8 cellular contexts compared by ENCODE assay signal in the genomic region with DNA sequence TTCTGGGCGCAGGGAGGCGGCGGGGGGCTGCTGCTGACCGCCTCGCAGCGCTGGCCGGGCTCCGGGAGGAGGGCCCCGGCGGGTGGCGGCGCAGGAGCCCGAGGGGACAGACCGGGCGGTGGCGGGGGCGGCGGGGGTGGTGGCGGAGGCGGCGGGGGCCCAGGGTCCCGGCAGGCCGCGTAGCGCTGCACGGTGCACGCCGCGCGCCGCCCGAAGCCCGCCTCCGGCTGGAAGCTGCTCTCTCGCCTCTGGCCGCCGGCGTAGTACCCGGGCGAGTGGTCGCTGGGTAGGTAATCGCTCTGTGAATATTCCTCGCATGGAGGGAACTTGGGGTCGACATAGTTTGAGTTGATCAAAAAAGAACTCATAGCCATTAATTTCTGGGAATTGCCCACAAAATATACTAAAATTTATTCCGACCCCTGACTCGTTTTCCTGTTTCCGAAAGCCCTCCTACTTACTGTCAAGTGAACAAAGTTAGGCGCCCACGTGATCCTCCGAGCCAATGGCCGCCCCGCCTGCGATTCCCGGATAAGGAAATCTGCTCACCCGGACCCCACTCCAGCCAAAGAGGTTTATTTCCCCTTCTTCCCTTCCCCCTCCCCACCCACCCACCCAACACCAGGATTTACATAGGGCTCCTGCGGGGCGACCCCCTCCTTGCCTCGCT. TPM values are rescaled to one million over a fixed set of nuclear protein-coding genes. Genes with fewer than 3 reads are reported as not detected.
A peak's percentile ranks its signal among the peaks of the same experiment; 100 is the strongest.
DNase-seq lines count a peak whose midpoint lies in the region; ATAC-seq lines count a peak whose summit lies in the region.

Gene HOXB4, minus strand, starts transcription at position 405 of the 670 bp plus-strand sequence. Its CDS starts 31 bp downstream, at position 374.

- WGBS in trophoblast cell (ENCODE audit: extremely low coverage, insufficient coverage, insufficient read length): no CpG with 5 or more reads among the region's 58 CpGs

- peaks cover 10% of the 10 kb centered on the region for H3K79me2 ChIP-seq in trophoblast cell (ENCODE audit: control insufficient read depth, insufficient read depth, low read length, poor library complexity)

- H3K36me3 ChIP-seq in NT2/D1 (ENCODE audit: insufficient read depth, insufficient read length, low read length): no peaks in the 10 kb centered on the region
- H3K36me3 ChIP-seq in trophoblast cell (ENCODE audit: control insufficient read depth in 1 of 2, insufficient read depth in 2 of 2, low read length in 2 of 2): peaks cover 5 to 6% of the 10 kb centered on the region in 2 experiments

- H4K8ac ChIP-seq in trophoblast cell (ENCODE audit: low read depth, low read length): peak within 1 kb of the TSS; percentile 88

- peak within 1 kb of the TSS; percentile 81 for H3K18ac ChIP-seq in trophoblast cell (ENCODE audit: low read length)

- H3K4me3 ChIP-seq in NT2/D1 (ENCODE audit: insufficient read length, low read depth) (peak within 1 kb of the TSS; percentile 12), trophoblast cell (ENCODE audit: low read depth, low read length) (peak within 1 kb of the TSS; percentile 72)

- peak within 1 kb of the TSS; percentile 70 for H2BK120ac ChIP-seq in trophoblast cell (ENCODE audit: insufficient read depth, low read length, poor library complexity)

- peak within 1 kb of the TSS; percentile 70 for H3K4ac ChIP-seq in trophoblast cell (ENCODE audit: low read depth, low read length)

- ATAC-seq in HG02571 (IDR thresholded peaks at IDR 0.05; ENCODE audit: unreplicated experiment): peak; percentile 62
- no peak for ATAC-seq in HG03520 (IDR thresholded peaks at IDR 0.05; ENCODE audit: unreplicated experiment)

- peak within 1 kb of the TSS; percentile 58 for H2BK5ac ChIP-seq in trophoblast cell (ENCODE audit: low read depth, low read length, poor library complexity)

- peaks cover 21% of the 10 kb centered on the region for H3K79me1 ChIP-seq in trophoblast cell (ENCODE audit: low read length)

- H3K9ac ChIP-seq in NT2/D1 (ENCODE audit: insufficient read length, low read depth) (peak within 1 kb of the TSS; percentile 57), trophoblast cell (ENCODE audit: low read length) (peak within 1 kb of the TSS; percentile 18)

- peak within 1 kb of the TSS; percentile 87 for H3K14ac ChIP-seq in trophoblast cell (ENCODE audit: low read length)

- H3K27me3 ChIP-seq in NT2/D1 (ENCODE audit: insufficient read depth, insufficient read length) (peaks cover 98% of the 10 kb centered on the region), trophoblast cell (ENCODE audit: insufficient read depth, low read length) (no peaks in the 10 kb centered on the region)

- DNase-seq in DMS153 (lab: John Stamatoyannopoulos, UW): peak; percentile 35
- DNase-seq in NT2/D1 (ENCODE audit: low read depth, low spot score): no peak
- DNase-seq in activated T-helper 1 cell treated with Interleukin-2 at 50 U/mL for 16 hours (ENCODE audit: low read depth): peak; percentile 34
- peak; percentile 87 for DNase-seq in germinal center (ENCODE audit: low spot score)
- peak; percentile 63 to 70 for DNase-seq in trophoblast cell
- DNase-seq in SK-N-DZ (ENCODE audit: low spot score): no peak

- H3K4me1 ChIP-seq in NT2/D1 (ENCODE audit: insufficient read depth, insufficient read length): peaks cover 5% of the 10 kb centered on the region
- H3K4me1 ChIP-seq in trophoblast cell (ENCODE audit: control insufficient read depth in 1 of 2, insufficient read depth in 2 of 2, low read length in 2 of 2): peaks cover 28 to 33% of the 10 kb centered on the region in 2 experiments

- H3K23ac ChIP-seq in trophoblast cell (ENCODE audit: low read length): no peak within 1 kb of the TSS

- peak within 1 kb of the TSS; percentile 1 for H3K27ac ChIP-seq in trophoblast cell (ENCODE audit: low read depth, low read length)

- peak within 1 kb of the TSS; percentile 79 for H2BK12ac ChIP-seq in trophoblast cell (ENCODE audit: low read length)

- H2AFZ ChIP-seq in trophoblast cell (ENCODE audit: insufficient read depth, low read length, poor library complexity): peak within 1 kb of the TSS; percentile 62

- H2AK5ac ChIP-seq in trophoblast cell (ENCODE audit: low read length): peak within 1 kb of the TSS; percentile 63

- peak within 1 kb of the TSS; percentile 78 for H4K12ac ChIP-seq in trophoblast cell (ENCODE audit: low read depth, low read length)

- peak within 1 kb of the TSS; percentile 97 for H4K91ac ChIP-seq in trophoblast cell (ENCODE audit: low read depth, low read length)

- peak within 1 kb of the TSS; percentile 90 for H3K4me2 ChIP-seq in trophoblast cell (ENCODE audit: low read length)

- H3K9me3 ChIP-seq in NT2/D1 (ENCODE audit: insufficient read depth, low read length) (no peaks in the 10 kb centered on the region), trophoblast cell (ENCODE audit: insufficient read depth, low read depth, low read length) (no peaks in the 10 kb centered on the region)

RNA-seq across cellular contexts. Expression of gene HOXB4, which starts in this region (rescaled TPM):
- 5.5 and 6.2 TPM in 2 replicates for polyA plus RNA-seq in trophoblast cell (2013)
- polyA plus RNA-seq in SK-N-DZ (2014; cell fraction: cytosol; rRNA removed): not detected in 2 replicates
- polyA plus RNA-seq in SK-N-DZ (2014; cell fraction: nucleus; rRNA removed): not detected in 2 replicates

Comparison
In these comparisons a context has a peak if more than half of its experiments do, and no peak if none do; other contexts are left out.
1. DNase-seq: peak in DMS153 (single experiment), activated T-helper 1 cell treated with Interleukin-2 at 50 U/mL for 16 hours (single experiment), germinal center (single experiment) and trophoblast cell (2 of 2); none in NT2/D1 (single experiment) and SK-N-DZ (single experiment).